In genomic region chr10:4781955-4782354, GRCh38 we compare ENCODE assay signal across 1 cellular context.
TF ChIP-seq lines count a peak whose summit lies in the region.

No MANE protein-coding gene starts in this region.

TF ChIP-seq in SK-N-SH treated with all-trans-retinoic acid at 6 μM for 48 hours, 23 proteins besides CTCF, POLR2A, EP300 and RAD21 (continued from another document):
- TF ChIP-seq ARNTL (CRISPR knock-in tag; IDR thresholded peaks at IDR 0.05; ENCODE audit: borderline replicate concordance, low read depth), result no peak
